ENCODE assay signal across 1 cellular context in genomic region chr5:23012842-23013241, GRCh38.
TF ChIP-seq lines count a peak whose summit lies in the region.

No MANE protein-coding gene starts in this region.

TF ChIP-seq in GM12878, 131 proteins besides CTCF, POLR2A, EP300 and RAD21 (continued from another document and continues in another):
- TF ChIP-seq, protein P1, sequence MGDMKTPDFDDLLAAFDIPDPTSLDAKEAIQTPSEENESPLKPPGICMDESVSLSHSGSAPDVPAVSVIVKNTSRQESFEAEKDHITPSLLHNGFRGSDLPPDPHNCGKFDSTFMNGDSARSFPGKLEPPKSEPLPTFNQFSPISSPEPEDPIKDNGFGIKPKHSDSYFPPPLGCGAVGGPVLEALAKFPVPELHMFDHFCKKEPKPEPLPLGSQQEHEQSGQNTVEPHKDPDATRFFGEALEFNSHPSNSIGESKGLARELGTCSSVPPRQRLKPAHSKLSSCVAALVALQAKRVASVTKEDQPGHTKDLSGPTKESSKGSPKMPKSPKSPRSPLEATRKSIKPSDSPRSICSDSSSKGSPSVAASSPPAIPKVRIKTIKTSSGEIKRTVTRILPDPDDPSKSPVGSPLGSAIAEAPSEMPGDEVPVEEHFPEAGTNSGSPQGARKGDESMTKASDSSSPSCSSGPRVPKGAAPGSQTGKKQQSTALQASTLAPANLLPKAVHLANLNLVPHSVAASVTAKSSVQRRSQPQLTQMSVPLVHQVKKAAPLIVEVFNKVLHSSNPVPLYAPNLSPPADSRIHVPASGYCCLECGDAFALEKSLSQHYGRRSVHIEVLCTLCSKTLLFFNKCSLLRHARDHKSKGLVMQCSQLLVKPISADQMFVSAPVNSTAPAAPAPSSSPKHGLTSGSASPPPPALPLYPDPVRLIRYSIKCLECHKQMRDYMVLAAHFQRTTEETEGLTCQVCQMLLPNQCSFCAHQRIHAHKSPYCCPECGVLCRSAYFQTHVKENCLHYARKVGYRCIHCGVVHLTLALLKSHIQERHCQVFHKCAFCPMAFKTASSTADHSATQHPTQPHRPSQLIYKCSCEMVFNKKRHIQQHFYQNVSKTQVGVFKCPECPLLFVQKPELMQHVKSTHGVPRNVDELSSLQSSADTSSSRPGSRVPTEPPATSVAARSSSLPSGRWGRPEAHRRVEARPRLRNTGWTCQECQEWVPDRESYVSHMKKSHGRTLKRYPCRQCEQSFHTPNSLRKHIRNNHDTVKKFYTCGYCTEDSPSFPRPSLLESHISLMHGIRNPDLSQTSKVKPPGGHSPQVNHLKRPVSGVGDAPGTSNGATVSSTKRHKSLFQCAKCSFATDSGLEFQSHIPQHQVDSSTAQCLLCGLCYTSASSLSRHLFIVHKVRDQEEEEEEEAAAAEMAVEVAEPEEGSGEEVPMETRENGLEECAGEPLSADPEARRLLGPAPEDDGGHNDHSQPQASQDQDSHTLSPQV (IDR thresholded peaks at IDR 0.05) = 0 out of 2 replicates have a peak, but pooled peaks have one; percentile 33
- TF ChIP-seq RAD51 (IDR thresholded peaks at IDR 0.05) = no peak
- no peak for TF ChIP-seq SUZ12 (IDR thresholded peaks at IDR 0.05; ENCODE audit: unreplicated experiment)
- TF ChIP-seq, protein P2, sequence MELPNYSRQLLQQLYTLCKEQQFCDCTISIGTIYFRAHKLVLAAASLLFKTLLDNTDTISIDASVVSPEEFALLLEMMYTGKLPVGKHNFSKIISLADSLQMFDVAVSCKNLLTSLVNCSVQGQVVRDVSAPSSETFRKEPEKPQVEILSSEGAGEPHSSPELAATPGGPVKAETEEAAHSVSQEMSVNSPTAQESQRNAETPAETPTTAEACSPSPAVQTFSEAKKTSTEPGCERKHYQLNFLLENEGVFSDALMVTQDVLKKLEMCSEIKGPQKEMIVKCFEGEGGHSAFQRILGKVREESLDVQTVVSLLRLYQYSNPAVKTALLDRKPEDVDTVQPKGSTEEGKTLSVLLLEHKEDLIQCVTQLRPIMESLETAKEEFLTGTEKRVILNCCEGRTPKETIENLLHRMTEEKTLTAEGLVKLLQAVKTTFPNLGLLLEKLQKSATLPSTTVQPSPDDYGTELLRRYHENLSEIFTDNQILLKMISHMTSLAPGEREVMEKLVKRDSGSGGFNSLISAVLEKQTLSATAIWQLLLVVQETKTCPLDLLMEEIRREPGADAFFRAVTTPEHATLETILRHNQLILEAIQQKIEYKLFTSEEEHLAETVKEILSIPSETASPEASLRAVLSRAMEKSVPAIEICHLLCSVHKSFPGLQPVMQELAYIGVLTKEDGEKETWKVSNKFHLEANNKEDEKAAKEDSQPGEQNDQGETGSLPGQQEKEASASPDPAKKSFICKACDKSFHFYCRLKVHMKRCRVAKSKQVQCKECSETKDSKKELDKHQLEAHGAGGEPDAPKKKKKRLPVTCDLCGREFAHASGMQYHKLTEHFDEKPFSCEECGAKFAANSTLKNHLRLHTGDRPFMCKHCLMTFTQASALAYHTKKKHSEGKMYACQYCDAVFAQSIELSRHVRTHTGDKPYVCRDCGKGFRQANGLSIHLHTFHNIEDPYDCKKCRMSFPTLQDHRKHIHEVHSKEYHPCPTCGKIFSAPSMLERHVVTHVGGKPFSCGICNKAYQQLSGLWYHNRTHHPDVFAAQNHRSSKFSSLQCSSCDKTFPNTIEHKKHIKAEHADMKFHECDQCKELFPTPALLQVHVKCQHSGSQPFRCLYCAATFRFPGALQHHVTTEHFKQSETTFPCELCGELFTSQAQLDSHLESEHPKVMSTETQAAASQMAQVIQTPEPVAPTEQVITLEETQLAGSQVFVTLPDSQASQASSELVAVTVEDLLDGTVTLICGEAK (IDR thresholded peaks at IDR 0.05; ENCODE audit: borderline replicate concordance) = peak; percentile 68; the same call in 1 of the 2 replicates
- TF ChIP-seq NFIC (IDR thresholded peaks at IDR 0.05; ENCODE audit: low read depth, low read length) = no peak
- no peak for TF ChIP-seq YY1 (IDR thresholded peaks at IDR 0.05; ENCODE audit: low read depth, low read length)
- no peak for TF ChIP-seq CEBPB (IDR thresholded peaks at IDR 0.05; ENCODE audit: borderline replicate concordance in 1 of 2, low read depth in 2 of 2, low read length in 2 of 2)
- no peak for TF ChIP-seq MAX (IDR thresholded peaks at IDR 0.05; ENCODE audit: low read depth, low read length)
- TF ChIP-seq, protein P3, sequence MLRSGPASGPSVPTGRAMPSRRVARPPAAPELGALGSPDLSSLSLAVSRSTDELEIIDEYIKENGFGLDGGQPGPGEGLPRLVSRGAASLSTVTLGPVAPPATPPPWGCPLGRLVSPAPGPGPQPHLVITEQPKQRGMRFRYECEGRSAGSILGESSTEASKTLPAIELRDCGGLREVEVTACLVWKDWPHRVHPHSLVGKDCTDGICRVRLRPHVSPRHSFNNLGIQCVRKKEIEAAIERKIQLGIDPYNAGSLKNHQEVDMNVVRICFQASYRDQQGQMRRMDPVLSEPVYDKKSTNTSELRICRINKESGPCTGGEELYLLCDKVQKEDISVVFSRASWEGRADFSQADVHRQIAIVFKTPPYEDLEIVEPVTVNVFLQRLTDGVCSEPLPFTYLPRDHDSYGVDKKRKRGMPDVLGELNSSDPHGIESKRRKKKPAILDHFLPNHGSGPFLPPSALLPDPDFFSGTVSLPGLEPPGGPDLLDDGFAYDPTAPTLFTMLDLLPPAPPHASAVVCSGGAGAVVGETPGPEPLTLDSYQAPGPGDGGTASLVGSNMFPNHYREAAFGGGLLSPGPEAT (IDR thresholded peaks at IDR 0.05; ENCODE audit: low read depth) = peak; percentile 67
- no peak for TF ChIP-seq EED (IDR thresholded peaks at IDR 0.05; ENCODE audit: low read depth)
- peak; percentile 40; the same call in 1 of the 2 replicates for TF ChIP-seq NBN (IDR thresholded peaks at IDR 0.05)
- TF ChIP-seq NFYA (IDR thresholded peaks at IDR 0.05; ENCODE audit: borderline replicate concordance, low read depth, low read length) = no peak
- TF ChIP-seq, protein P4, sequence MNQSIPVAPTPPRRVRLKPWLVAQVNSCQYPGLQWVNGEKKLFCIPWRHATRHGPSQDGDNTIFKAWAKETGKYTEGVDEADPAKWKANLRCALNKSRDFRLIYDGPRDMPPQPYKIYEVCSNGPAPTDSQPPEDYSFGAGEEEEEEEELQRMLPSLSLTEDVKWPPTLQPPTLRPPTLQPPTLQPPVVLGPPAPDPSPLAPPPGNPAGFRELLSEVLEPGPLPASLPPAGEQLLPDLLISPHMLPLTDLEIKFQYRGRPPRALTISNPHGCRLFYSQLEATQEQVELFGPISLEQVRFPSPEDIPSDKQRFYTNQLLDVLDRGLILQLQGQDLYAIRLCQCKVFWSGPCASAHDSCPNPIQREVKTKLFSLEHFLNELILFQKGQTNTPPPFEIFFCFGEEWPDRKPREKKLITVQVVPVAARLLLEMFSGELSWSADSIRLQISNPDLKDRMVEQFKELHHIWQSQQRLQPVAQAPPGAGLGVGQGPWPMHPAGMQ (IDR thresholded peaks at IDR 0.05; ENCODE audit: borderline replicate concordance) = no peak
- no peak for TF ChIP-seq BCL3 (IDR thresholded peaks at IDR 0.05; ENCODE audit: borderline replicate concordance, insufficient read depth, low read depth, low read length, poor library complexity, severe bottlenecking)
- no peak for TF ChIP-seq FOXM1 (IDR thresholded peaks at IDR 0.05; ENCODE audit: low read depth, low read length)
- TF ChIP-seq SMAD5 (IDR thresholded peaks at IDR 0.05; ENCODE audit: low read depth) = no peak
- TF ChIP-seq SMAD1 (IDR thresholded peaks at IDR 0.05; ENCODE audit: low read depth, partially characterized antibody) = no peak
- peak; percentile 76 for TF ChIP-seq ZNF384 (IDR thresholded peaks at IDR 0.05; ENCODE audit: borderline replicate concordance, low read depth, low read length)
- TF ChIP-seq SMC3 (IDR thresholded peaks at IDR 0.05; ENCODE audit: borderline replicate concordance, low read length) = no peak
- no peak for TF ChIP-seq ZNF622 (IDR thresholded peaks at IDR 0.05)
- TF ChIP-seq, protein P5, sequence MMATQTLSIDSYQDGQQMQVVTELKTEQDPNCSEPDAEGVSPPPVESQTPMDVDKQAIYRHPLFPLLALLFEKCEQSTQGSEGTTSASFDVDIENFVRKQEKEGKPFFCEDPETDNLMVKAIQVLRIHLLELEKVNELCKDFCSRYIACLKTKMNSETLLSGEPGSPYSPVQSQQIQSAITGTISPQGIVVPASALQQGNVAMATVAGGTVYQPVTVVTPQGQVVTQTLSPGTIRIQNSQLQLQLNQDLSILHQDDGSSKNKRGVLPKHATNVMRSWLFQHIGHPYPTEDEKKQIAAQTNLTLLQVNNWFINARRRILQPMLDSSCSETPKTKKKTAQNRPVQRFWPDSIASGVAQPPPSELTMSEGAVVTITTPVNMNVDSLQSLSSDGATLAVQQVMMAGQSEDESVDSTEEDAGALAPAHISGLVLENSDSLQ (IDR thresholded peaks at IDR 0.05) = 0 out of 2 replicates have a peak, but pooled peaks have one; percentile 8
- no peak for TF ChIP-seq NKRF (conservative IDR thresholded peaks at IDR 0.05)
- TF ChIP-seq ZNF274 (IDR thresholded peaks at IDR 0.05; ENCODE audit: insufficient read depth, insufficient read length) = no peak
- no peak for TF ChIP-seq ZNF687 (IDR thresholded peaks at IDR 0.05)
- TF ChIP-seq ZBED1 (IDR thresholded peaks at IDR 0.05; ENCODE audit: borderline replicate concordance) = no peak
- no peak for TF ChIP-seq HDAC2 (IDR thresholded peaks at IDR 0.05)
- no peak for TF ChIP-seq SUPT20H (IDR thresholded peaks at IDR 0.05; ENCODE audit: borderline replicate concordance, control insufficient read depth, low read depth, low read length)
- TF ChIP-seq ZNF217 (IDR thresholded peaks at IDR 0.05) = no peak
- TF ChIP-seq MTA2 (IDR thresholded peaks at IDR 0.05; ENCODE audit: low read depth) = peak; percentile 65; the same call in 1 of the 2 replicates
- TF ChIP-seq, protein P6, sequence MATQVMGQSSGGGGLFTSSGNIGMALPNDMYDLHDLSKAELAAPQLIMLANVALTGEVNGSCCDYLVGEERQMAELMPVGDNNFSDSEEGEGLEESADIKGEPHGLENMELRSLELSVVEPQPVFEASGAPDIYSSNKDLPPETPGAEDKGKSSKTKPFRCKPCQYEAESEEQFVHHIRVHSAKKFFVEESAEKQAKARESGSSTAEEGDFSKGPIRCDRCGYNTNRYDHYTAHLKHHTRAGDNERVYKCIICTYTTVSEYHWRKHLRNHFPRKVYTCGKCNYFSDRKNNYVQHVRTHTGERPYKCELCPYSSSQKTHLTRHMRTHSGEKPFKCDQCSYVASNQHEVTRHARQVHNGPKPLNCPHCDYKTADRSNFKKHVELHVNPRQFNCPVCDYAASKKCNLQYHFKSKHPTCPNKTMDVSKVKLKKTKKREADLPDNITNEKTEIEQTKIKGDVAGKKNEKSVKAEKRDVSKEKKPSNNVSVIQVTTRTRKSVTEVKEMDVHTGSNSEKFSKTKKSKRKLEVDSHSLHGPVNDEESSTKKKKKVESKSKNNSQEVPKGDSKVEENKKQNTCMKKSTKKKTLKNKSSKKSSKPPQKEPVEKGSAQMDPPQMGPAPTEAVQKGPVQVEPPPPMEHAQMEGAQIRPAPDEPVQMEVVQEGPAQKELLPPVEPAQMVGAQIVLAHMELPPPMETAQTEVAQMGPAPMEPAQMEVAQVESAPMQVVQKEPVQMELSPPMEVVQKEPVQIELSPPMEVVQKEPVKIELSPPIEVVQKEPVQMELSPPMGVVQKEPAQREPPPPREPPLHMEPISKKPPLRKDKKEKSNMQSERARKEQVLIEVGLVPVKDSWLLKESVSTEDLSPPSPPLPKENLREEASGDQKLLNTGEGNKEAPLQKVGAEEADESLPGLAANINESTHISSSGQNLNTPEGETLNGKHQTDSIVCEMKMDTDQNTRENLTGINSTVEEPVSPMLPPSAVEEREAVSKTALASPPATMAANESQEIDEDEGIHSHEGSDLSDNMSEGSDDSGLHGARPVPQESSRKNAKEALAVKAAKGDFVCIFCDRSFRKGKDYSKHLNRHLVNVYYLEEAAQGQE (IDR thresholded peaks at IDR 0.05; ENCODE audit: low read depth, low read length) = no peak
